In genomic region chr19:11338164-11338563, GRCh38 we compare ENCODE assay signal across 11 cellular contexts. TPM values are rescaled to one million over a fixed set of nuclear protein-coding genes. Genes with fewer than 3 reads are reported as not detected.
DNase-seq lines count a peak whose midpoint lies in the region; ATAC-seq and TF ChIP-seq lines count a peak whose summit lies in the region.
"Had no signal": no experiment of that assay in that cellular context is flagged by ENCODE, and none has a peak within 500 bp of the region (broad histone marks: within the 10 kb centered on the region; RNA-seq: fewer than 3 reads in every experiment).

No MANE protein-coding gene starts in this region.

- ATAC-seq in left ventricle myocardium superior (no peak), naive B cell (ENCODE audit: low read depth in 2 of 2) (no peak), upper lobe of right lung (no peak), HG03175 (IDR thresholded peaks at IDR 0.05; ENCODE audit: unreplicated experiment) (no peak)

- H3K27me3 ChIP-seq in right atrium auricular region (no peaks in the 10 kb centered on the region), colonic mucosa (no peaks in the 10 kb centered on the region), upper lobe of right lung (no peaks in the 10 kb centered on the region)

- H3K36me3 ChIP-seq in right atrium auricular region = peaks cover 24% of the 10 kb centered on the region
- H3K36me3 ChIP-seq in colonic mucosa = no peaks in the 10 kb centered on the region
- H3K36me3 ChIP-seq in upper lobe of right lung = peaks cover 39% of the 10 kb centered on the region

- peak overlapping the region; percentile 63 to 75 for H3K9ac ChIP-seq in colonic mucosa (ENCODE audit: low read depth in 2 of 2, low read length in 2 of 2)

- H3K27ac ChIP-seq in right atrium auricular region (peak overlapping the region; percentile 82 to 88), colonic mucosa (no peak overlapping the region), upper lobe of right lung (peak overlapping the region; percentile 73)

- DNase-seq in right atrium auricular region (ENCODE audit: low spot score) (no peak), left ventricle myocardium superior (no peak), colonic mucosa (peak; percentile 70), naive B cell (no peak), upper lobe of right lung (no peak), OCI-M1 (lab: John Stamatoyannopoulos, UW) (no peak), NCI-H524 treated with DMSO at 0.1 percent for 48 hours (lab: John Stamatoyannopoulos, UW) (no peak)
- DNase-seq: activated CD4-positive, alpha-beta memory T cell treated with anti-CD3 and anti-CD28 coated beads, Interleukin-2, amount 10 ng/mL, durations not matched to agents 7 days and 5 days; NCI-H187 treated with DMSO at 0.1 percent for 48 hours; stimulated activated naive B cell treated with anti-CD40 and anti-IgM and Interleukin-4, amounts not matched to agents 10 μg/mL and 1 μg/mL and 100 μg/mL, for 72 hours had no signal

- peaks cover 6 to 10% of the 10 kb centered on the region in 2 donors for H3K36me3 Mint-ChIP-seq in naive B cell

- no peaks in the 10 kb centered on the region for H3K27me3 Mint-ChIP-seq in naive B cell
- H3K27me3 Mint-ChIP-seq: activated CD4-positive, alpha-beta memory T cell treated with anti-CD3 and anti-CD28 coated beads, Interleukin-2, amount 10 ng/mL, durations not matched to agents 7 days and 5 days; stimulated activated naive B cell treated with anti-CD40 and anti-IgM and Interleukin-4, amounts not matched to agents 10 μg/mL and 1 μg/mL and 100 μg/mL, for 72 hours had no signal

- intact Hi-C loops in left ventricle myocardium superior (cut with micrococcal nuclease) = no loop called here
- intact Hi-C loops in colonic mucosa (cut with DNase I) = no loop called here
- intact Hi-C loops in upper lobe of right lung (cut with DNase I) = no loop called here

- H3K4me1 Mint-ChIP-seq in naive B cell = peaks cover 12 to 28% (median 27%) of the 10 kb centered on the region in 3 donors

- H3K4me3 Mint-ChIP-seq in naive B cell = peak overlapping the region in 7 of 8 donors; percentile 70 to 88 (median 85)

- H3K4me1 ChIP-seq in right atrium auricular region (peaks cover 0 to 17% of the 10 kb centered on the region in 2 donors), colonic mucosa (peaks cover 6% of the 10 kb centered on the region), upper lobe of right lung (peaks cover 17% of the 10 kb centered on the region)

- H3K4me3 ChIP-seq in right atrium auricular region (no peak overlapping the region), colonic mucosa (peak overlapping the region; percentile 65), upper lobe of right lung (peak overlapping the region; percentile 78)

- no peak for TF ChIP-seq CTCF in right atrium auricular region (IDR thresholded peaks at IDR 0.05)
- TF ChIP-seq CTCF in colonic mucosa (IDR thresholded peaks at IDR 0.05) = no peak
- no peak for TF ChIP-seq CTCF in upper lobe of right lung (IDR thresholded peaks at IDR 0.05)

- H3K27ac Mint-ChIP-seq in naive B cell = peak overlapping the region in 1 of 6 donors; percentile 69
- H3K27ac Mint-ChIP-seq: activated CD4-positive, alpha-beta memory T cell treated with anti-CD3 and anti-CD28 coated beads, Interleukin-2, amount 10 ng/mL, durations not matched to agents 7 days and 5 days; stimulated activated naive B cell treated with anti-CD40 and anti-IgM and Interleukin-4, amounts not matched to agents 10 μg/mL and 1 μg/mL and 100 μg/mL, for 72 hours had no signal

- H3K9me3 ChIP-seq in right atrium auricular region = no peaks in the 10 kb centered on the region
- H3K9me3 ChIP-seq in colonic mucosa = no peaks in the 10 kb centered on the region
- H3K9me3 ChIP-seq in upper lobe of right lung = no peaks in the 10 kb centered on the region

- H3K9me3 Mint-ChIP-seq in naive B cell = peaks cover 0 to 5% (median 0%) of the 10 kb centered on the region in 7 donors
- H3K9me3 Mint-ChIP-seq: activated CD4-positive, alpha-beta memory T cell treated with anti-CD3 and anti-CD28 coated beads, Interleukin-2, amount 10 ng/mL, durations not matched to agents 7 days and 5 days had no signal

RNA-seq across cellular contexts. Expression of gene RAB3D, which starts 1.3 kb away (rescaled TPM):
- total RNA-seq in right atrium auricular region (10 to 100 TPM in 1 of 2 donors, 1 to 10 TPM in 1; 6.5 to 11.1 TPM), left ventricle myocardium superior (8.1 TPM), colonic mucosa (10 to 100 TPM; 47.7 to 54.0 TPM), upper lobe of right lung (52.7 TPM)
- polyA plus RNA-seq in naive B cell (ENCODE audit: low read depth in 6 of 6) = 1 to 10 TPM; 1.9 to 5.8 (median 2.4) TPM

RNA-seq across cellular contexts. Expression of gene TMEM205, which starts 7.9 kb away (rescaled TPM):
- total RNA-seq in right atrium auricular region (100 to 1,000 TPM; 301 to 343 TPM), left ventricle myocardium superior (89.8 TPM), colonic mucosa (10 to 100 TPM; 45.4 to 63.4 TPM), upper lobe of right lung (74.6 TPM)
- 100 to 1,000 TPM; 102 to 171 (median 114) TPM for polyA plus RNA-seq in naive B cell (ENCODE audit: low read depth in 6 of 6)

RNA-seq across cellular contexts. Expression of gene CCDC159, which starts 8.2 kb away (rescaled TPM):
- 10 to 100 TPM; 12.1 to 18.8 TPM for total RNA-seq in right atrium auricular region
- 20.9 TPM for total RNA-seq in left ventricle myocardium superior
- 10 to 100 TPM; 17.4 to 21.4 TPM for total RNA-seq in colonic mucosa
- 10 to 100 TPM; 13.2 to 25.0 (median 16.2) TPM for polyA plus RNA-seq in naive B cell (ENCODE audit: low read depth in 6 of 6)
- total RNA-seq in upper lobe of right lung = 39.4 TPM

RNA-seq across cellular contexts. Expression of gene PLPPR2, which starts 17.1 kb away (rescaled TPM):
- 10 to 100 TPM; 26.2 to 30.5 TPM for total RNA-seq in right atrium auricular region
- total RNA-seq in left ventricle myocardium superior = 17.7 TPM
- total RNA-seq in colonic mucosa = 1 to 10 TPM; 4.8 to 8.0 TPM
- under 1 TPM in 2 of 6 donors, not detected in 4; 0.56 to 0.69 TPM for polyA plus RNA-seq in naive B cell (ENCODE audit: low read depth in 6 of 6)
- total RNA-seq in upper lobe of right lung = 26.5 TPM

RNA-seq across cellular contexts. Expression of gene SWSAP1, which starts 36.3 kb away (rescaled TPM):
- total RNA-seq in right atrium auricular region = 1 to 10 TPM in 1 of 2 donors, under 1 TPM in 1; 0.44 to 1.5 TPM
- 2.0 TPM for total RNA-seq in left ventricle myocardium superior
- total RNA-seq in colonic mucosa = 1 to 10 TPM; 3.0 to 4.6 TPM
- 10 to 100 TPM in 1 of 6 donors, 1 to 10 TPM in 5; 6.0 to 10.2 (median 7.6) TPM for polyA plus RNA-seq in naive B cell (ENCODE audit: low read depth in 6 of 6)
- total RNA-seq in upper lobe of right lung = 3.2 TPM

Comparison
In these comparisons a context has a peak if more than half of its experiments do, and no peak if none do; other contexts are left out.
1. H3K4me3 ChIP-seq: peak in colonic mucosa (single experiment) and upper lobe of right lung (single experiment); none in right atrium auricular region (0 of 2).